Comparison of ENCODE assay signal across 8 cellular contexts in genomic region chr19:48321372-48321621, GRCh38. TPM values are rescaled to one million over a fixed set of nuclear protein-coding genes. Genes with fewer than 3 reads are reported as not detected.
A peak's percentile ranks its signal among the peaks of the same experiment; 100 is the strongest.
DNase-seq lines count a peak whose midpoint lies in the region; ATAC-seq and TF ChIP-seq lines count a peak whose summit lies in the region.

No MANE protein-coding gene starts in this region.

- no CpG with 5 or more reads among the region's 22 CpGs for WGBS in neuronal stem cell (ENCODE audit: extremely low coverage in 2 of 2, insufficient read length in 2 of 2, insufficient replicate concordance in 1 of 2), 2 donors

- peak overlapping the region; percentile 87 for H2BK15ac ChIP-seq in neuronal stem cell (ENCODE audit: low read length)

- peak overlapping the region; percentile 71 for H2AK5ac ChIP-seq in neuronal stem cell (ENCODE audit: low read depth, low read length)

- peak overlapping the region; percentile 99 for H3K18ac ChIP-seq in neuronal stem cell (ENCODE audit: low read length)

- H3K27me3 ChIP-seq in RWPE2 (ENCODE audit: insufficient read depth, poor library complexity, severe bottlenecking) (no peaks in the 10 kb centered on the region), neuronal stem cell (ENCODE audit: control insufficient read depth in 3 of 3, insufficient read depth in 3 of 3, low read depth in 1 of 3, low read length in 3 of 3) (peaks cover 0 to 3% (median 0%) of the 10 kb centered on the region in 3 experiments), subcutaneous abdominal adipose tissue (ENCODE audit: control insufficient read depth in 5 of 5, insufficient read depth in 4 of 5, low read length in 5 of 5) (peaks cover 0 to 7% (median 0%) of the 10 kb centered on the region in 5 donors)

- no peak overlapping the region for H2BK120ac ChIP-seq in neuronal stem cell (ENCODE audit: low read depth, low read length)

- H3K27ac ChIP-seq in RWPE2 (ENCODE audit: poor library complexity, severe bottlenecking): peak overlapping the region; percentile 91
- peak overlapping the region; percentile 95 for H3K27ac ChIP-seq in neuronal stem cell (replicated peaks; ENCODE audit: low read length)
- peak overlapping the region; percentile 85 for H3K27ac ChIP-seq in subcutaneous abdominal adipose tissue (ENCODE audit: low read depth, low read length)

- H3K23ac ChIP-seq in neuronal stem cell (ENCODE audit: low read depth, low read length, poor library complexity): peak overlapping the region; percentile 97

- no peak for TF ChIP-seq CTCF in RWPE2 (IDR thresholded peaks at IDR 0.05; ENCODE audit: poor library complexity, severe bottlenecking)

- peak overlapping the region; percentile 95 for H3K9ac ChIP-seq in neuronal stem cell (ENCODE audit: low read depth, low read length, poor library complexity)
- H3K9ac ChIP-seq in subcutaneous abdominal adipose tissue (ENCODE audit: low read length in 5 of 5): peak overlapping the region; percentile 56 to 86 (median 86)

- H2BK12ac ChIP-seq in neuronal stem cell (ENCODE audit: low read length): no peak overlapping the region

- H2AFZ ChIP-seq in neuronal stem cell (ENCODE audit: low read length): peak overlapping the region; percentile 98

- H3K9me3 ChIP-seq in RWPE2 (ENCODE audit: severe bottlenecking) (no peaks in the 10 kb centered on the region), neuronal stem cell (replicated peaks in 1 of 2; ENCODE audit: control insufficient read depth in 2 of 2, insufficient read depth in 1 of 2, low read depth in 1 of 2, low read length in 2 of 2) (no peaks in the 10 kb centered on the region), subcutaneous abdominal adipose tissue (ENCODE audit: control insufficient read depth in 5 of 5, low read length in 5 of 5) (no peaks in the 10 kb centered on the region)

- H3K79me1 ChIP-seq in neuronal stem cell (ENCODE audit: low read depth, low read length): no peaks in the 10 kb centered on the region

- H3K4me2 ChIP-seq in neuronal stem cell (ENCODE audit: insufficient read depth, low read length, poor library complexity, severe bottlenecking): peak overlapping the region; percentile 90

- H4K91ac ChIP-seq in neuronal stem cell (ENCODE audit: low read depth, low read length, poor library complexity): no peak overlapping the region

- peak overlapping the region; percentile 99 for H2BK5ac ChIP-seq in neuronal stem cell (ENCODE audit: low read length)

- H3K4ac ChIP-seq in neuronal stem cell (ENCODE audit: low read length): peak overlapping the region; percentile 46

- H3K36me3 ChIP-seq in RWPE2 (ENCODE audit: low read depth) (no peaks in the 10 kb centered on the region; the same call in 1 of the 2 replicates), neuronal stem cell (replicated peaks in 1 of 2; ENCODE audit: control insufficient read depth in 2 of 2, insufficient read depth in 2 of 2, low read length in 2 of 2) (no peaks in the 10 kb centered on the region), subcutaneous abdominal adipose tissue (ENCODE audit: control insufficient read depth in 5 of 5, insufficient read depth in 5 of 5, low read length in 5 of 5) (no peaks in the 10 kb centered on the region)

- DNase-seq in COR-L47 (lab: John Stamatoyannopoulos, UW) (peak; percentile 91), LoVo (ENCODE audit: low spot score) (peak; percentile 94), RWPE2 (ENCODE audit: low spot score) (peak; percentile 98), fibroblast of the conjunctiva (ENCODE audit: low read depth) (peak; percentile 81), neuronal stem cell (ENCODE audit: low spot score) (peak; percentile 93)
- DNase-seq in activated effector memory CD4-positive, alpha-beta T cell treated with Interleukin-2 at 50 U/mL for 16 hours: peak; percentile 94

- ATAC-seq in GM21737 (IDR thresholded peaks at IDR 0.05; ENCODE audit: unreplicated experiment): peak; percentile 50
- ATAC-seq in RWPE2 (ENCODE audit: low read depth): peak; percentile 75; the same call in 1 of the 3 replicates

- no peak overlapping the region for H3K14ac ChIP-seq in neuronal stem cell (ENCODE audit: low read length)

- H3K4me3 ChIP-seq in RWPE2 (ENCODE audit: severe bottlenecking) (peak overlapping the region; percentile 44), neuronal stem cell (ENCODE audit: low read length in 2 of 2) (peak overlapping the region; percentile 63 to 76), subcutaneous abdominal adipose tissue (ENCODE audit: low read depth in 1 of 5, low read length in 5 of 5) (peak overlapping the region; percentile 68 to 80 (median 75))

- H3K4me1 ChIP-seq in RWPE2 (ENCODE audit: insufficient read depth, poor library complexity, severe bottlenecking): peaks cover 11% of the 10 kb centered on the region
- H3K4me1 ChIP-seq in neuronal stem cell (ENCODE audit: control insufficient read depth in 2 of 2, insufficient read depth in 1 of 2, low read depth in 1 of 2, low read length in 2 of 2): peaks cover 6 to 17% of the 10 kb centered on the region in 2 donors
- peaks cover 0 to 37% (median 31%) of the 10 kb centered on the region in 5 donors for H3K4me1 ChIP-seq in subcutaneous abdominal adipose tissue (ENCODE audit: control insufficient read depth in 5 of 5, insufficient read depth in 5 of 5, low read length in 5 of 5)

- no peak overlapping the region for H4K8ac ChIP-seq in neuronal stem cell (ENCODE audit: low read depth, low read length)

RNA-seq across cellular contexts. Expression of gene EMP3, which starts 4.1 kb away (rescaled TPM):
- polyA plus RNA-seq in neuronal stem cell (2013, experiment 1 of 2): 45.0 TPM
- polyA plus RNA-seq in neuronal stem cell (2013, experiment 2 of 2): 46.0 TPM

RNA-seq across cellular contexts. Expression of gene TMEM143, which starts 42.4 kb away (rescaled TPM):
- 8.5 TPM for polyA plus RNA-seq in neuronal stem cell (2013, experiment 1 of 2)
- 8.9 TPM for polyA plus RNA-seq in neuronal stem cell (2013, experiment 2 of 2)

RNA-seq across cellular contexts. Expression of gene SYNGR4, which starts 42.9 kb away (rescaled TPM):
- 0.13 TPM for polyA plus RNA-seq in neuronal stem cell (2013, experiment 1 of 2)
- 0.12 TPM for polyA plus RNA-seq in neuronal stem cell (2013, experiment 2 of 2)

RNA-seq across cellular contexts. Expression of gene ZNF114, which starts 51.4 kb away (rescaled TPM):
- polyA plus RNA-seq in neuronal stem cell (2013, experiment 1 of 2): 3.0 TPM
- polyA plus RNA-seq in neuronal stem cell (2013, experiment 2 of 2): 2.6 TPM

Comparison
In these comparisons a context has a peak if more than half of its experiments do, and no peak if none do; other contexts are left out.
1. Peak in every context shown above with its lines: DNase-seq, ATAC-seq, H3K4me3 ChIP-seq and H3K27ac ChIP-seq.